ENCODE assay signal across 1 cellular context in genomic region chr4:49155270-49155669, GRCh38.
A peak's percentile ranks its signal among the peaks of the same experiment; 100 is the strongest.
TF ChIP-seq lines count a peak whose summit lies in the region.

No MANE protein-coding gene starts in this region.

TF ChIP-seq in H1, 55 proteins besides CTCF, POLR2A, EP300 and RAD21:
- TF ChIP-seq CBX8 (IDR thresholded peaks at IDR 0.05; ENCODE audit: borderline replicate concordance, low read depth, low read length) (peak; percentile 26; the same call in 1 of the 2 replicates), CBX5 (IDR thresholded peaks at IDR 0.05; ENCODE audit: low read depth, low read length) (0 out of 2 replicates have a peak, but pooled peaks have one; percentile 94)
TF ChIP-seq in H1: peak in this region for 2; not testable (repeated sequence) for 53.
